Comparison of ENCODE assay signal across 11 cellular contexts in the genomic region with DNA sequence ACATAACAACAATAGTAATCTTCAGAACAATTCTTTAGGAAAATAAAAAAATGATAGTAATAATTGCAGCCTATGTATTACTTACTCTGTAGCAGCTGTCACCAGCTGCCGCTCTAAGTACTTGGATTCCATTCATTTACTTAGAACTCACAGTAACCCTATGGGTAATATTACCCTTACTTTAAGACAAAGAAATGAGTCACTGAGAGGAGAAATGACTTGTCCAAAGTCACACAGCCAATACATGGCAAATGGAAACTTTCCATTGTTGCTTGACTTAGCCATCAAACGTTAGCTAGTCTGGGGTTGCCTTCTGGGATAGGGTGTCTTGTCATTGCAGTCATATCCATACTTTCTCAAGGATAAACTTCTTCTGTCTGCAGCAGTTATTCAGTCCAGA. TPM values are rescaled to one million over a fixed set of nuclear protein-coding genes. Genes with fewer than 3 reads are reported as not detected.
DNase-seq lines count a peak whose midpoint lies in the region; ATAC-seq, FAIRE-seq and TF ChIP-seq lines count a peak whose summit lies in the region.
"Had no signal": no experiment of that assay in that cellular context is flagged by ENCODE, and none has a peak within 500 bp of the region (broad histone marks: within the 10 kb centered on the region; RNA-seq: fewer than 3 reads in every experiment).

No MANE protein-coding gene starts in this region.

- TF ChIP-seq CTCF in GM12865 (IDR thresholded peaks at IDR 0.05; ENCODE audit: insufficient read depth, low read depth, low read length, missing control alignments) (no peak), GM20000 (IDR thresholded peaks at IDR 0.05; ENCODE audit: extremely low read depth, missing control alignments) (no peak), GM12878 (IDR thresholded peaks at IDR 0.05 in 2 of 3, conservative IDR thresholded peaks at IDR 0.05 in 1 of 3; ENCODE audit: control insufficient read depth in 2 of 3, extremely low read depth in 1 of 3, insufficient read depth in 1 of 3, low read depth in 3 of 3, low read length in 3 of 3) (no peak), lower leg skin (IDR thresholded peaks at IDR 0.05) (no peak)

- H3K4me3 ChIP-seq in GM12865 (ENCODE audit: low read depth, low read length), result no peak overlapping the region
- H3K4me3 ChIP-seq in GM12878, result no peak overlapping the region
- H3K4me3 ChIP-seq in lower leg skin (ENCODE audit: low read depth, poor library complexity, severe bottlenecking), result no peak overlapping the region

- H3K4me1 ChIP-seq in GM12878 (ENCODE audit: control insufficient read depth, insufficient read depth, low read length), result peaks cover 24% of the 10 kb centered on the region

- H3K27me3 ChIP-seq in GM12878 (replicated peaks in 1 of 2; ENCODE audit: control insufficient read depth in 2 of 2, insufficient read depth in 2 of 2, low read length in 1 of 2), result no peaks in the 10 kb centered on the region
- H3K27me3 ChIP-seq: cardiac muscle cell had no signal

- no peaks in the 10 kb centered on the region for H3K9me3 ChIP-seq in GM12878 (replicated peaks; ENCODE audit: control insufficient read depth, insufficient read depth, low read length)

- peak; percentile 77 for DNase-seq in GM12865 (ENCODE audit: low read depth)
- peak; percentile 39 for DNase-seq in GM20000 (ENCODE audit: low spot score)
- DNase-seq in GM12878 (ENCODE audit: low read depth, low spot score), result peak; percentile 65
- DNase-seq in NOMO-1 treated with DMSO at 0.1 percent for 48 hours (lab: John Stamatoyannopoulos, UW; ENCODE audit: unreplicated experiment), result no peak
- no peak for DNase-seq in occipital lobe (lab: John Stamatoyannopoulos, UW)
- no peak for DNase-seq in NCI-H1436 (lab: John Stamatoyannopoulos, UW)
- DNase-seq in lower leg skin (ENCODE audit: low spot score in 2 of 2), result no peak
- DNase-seq: SHP77 had no signal

- in situ Hi-C loops in GM12878 (cut with MboI), result loop anchor here (10.0 kb wide), 1 partner anchor 215 kb away; a partner anchor contains a TSS

- POLR2A ChIA-PET in GM12878 (lab: Charles Lee), result interaction anchor here (0.6 to 3.2 kb wide), 3 partner anchors 11 to 654 kb away, joined by 3 to 22 read pairs (median 3); a partner anchor contains a TSS

- H3K4me2 ChIP-seq in GM12878 (ENCODE audit: control insufficient read depth, insufficient read depth), result peak overlapping the region; percentile 96; the same call in 1 of the 2 replicates

- TSS peak; percentile 48 for BruUV-seq in GM12878 (replicated peaks; lab: Mats Ljungman, UMichigan)

- SMC1A ChIA-PET in GM12878 (lab: Charles Lee; ENCODE audit: uncharacterized antibody, unreplicated experiment), result interaction anchor here (0.7 to 5.6 kb wide), 5 partner anchors 12 to 40 kb away, joined by 3 to 58 read pairs (median 6); no protein-coding TSS in a partner anchor

- TF ChIP-seq EP300 in GM12878 (IDR thresholded peaks at IDR 0.05; ENCODE audit: borderline replicate concordance in 1 of 2, control insufficient read depth in 1 of 2, low read depth in 2 of 2, low read length in 2 of 2), result peak; percentile 61 to 73; a peak in 2 of 4 replicates

- H3K79me2 ChIP-seq in GM12878 (ENCODE audit: control insufficient read depth, insufficient read depth, low read length), result peaks cover 68% of the 10 kb centered on the region

- TF ChIP-seq POLR2A in GM12878 (IDR thresholded peaks at IDR 0.05; ENCODE audit: low read depth, low read length) (no peak), lower leg skin (IDR thresholded peaks at IDR 0.05) (no peak)

- no peak overlapping the region for H2AFZ ChIP-seq in GM12878 (ENCODE audit: control insufficient read depth, low read depth, low read length)

- FAIRE-seq in GM12878 (lab: Jason Lieb, UNC), result peak; percentile 56
- FAIRE-seq: keratinocyte had no signal

- peak; percentile 61 for ATAC-seq in HG03342 (IDR thresholded peaks at IDR 0.05; ENCODE audit: unreplicated experiment)
- ATAC-seq in GM12878, result peak; percentile 65

- TF ChIP-seq RAD21 in GM12878 (IDR thresholded peaks at IDR 0.05; ENCODE audit: insufficient read depth, low read depth, low read length), result no peak

- CTCF ChIA-PET in GM12878 (lab: Yijun Ruan, JAX), result interaction anchor here (0.6 to 1.6 kb wide), 4 partner anchors 40 to 538 kb away, joined by 3 to 4 read pairs (median 4); no protein-coding TSS in a partner anchor

- H3K27ac ChIP-seq in GM12878 (ENCODE audit: control insufficient read depth, insufficient read depth), result peak overlapping the region; percentile 4; the same call in 1 of the 2 replicates

- WGBS in GM12878 (ENCODE audit: insufficient coverage, insufficient replicate concordance, low lambda C conversion rate, missing lambda C conversion rate), result 0% methylated on average over 2 of the region's 2 CpGs
- 63 to 73% methylated on average over 2 of the region's 2 CpGs for WGBS in lower leg skin, 2 donors

- H4K20me1 ChIP-seq in GM12878 (ENCODE audit: control insufficient read depth, insufficient read depth), result peaks cover 3% of the 10 kb centered on the region; the same call in 1 of the 2 replicates

- H3K36me3 ChIP-seq in GM12878 (ENCODE audit: control insufficient read depth in 2 of 2, insufficient read depth in 2 of 2, low read length in 1 of 2), result no peaks in the 10 kb centered on the region
- H3K36me3 ChIP-seq: cardiac muscle cell had no signal

- no peak overlapping the region for H3K9ac ChIP-seq in GM12878 (ENCODE audit: control insufficient read depth, insufficient read depth, low read length)

- RAD21 ChIA-PET in GM12878 (lab: Charles Lee; ENCODE audit: unreplicated experiment), result interaction anchor here (0.7 to 2.0 kb wide), 6 partner anchors 11 to 168 kb away, joined by 3 to 4 read pairs (median 4); no protein-coding TSS in a partner anchor

- intact Hi-C loops in GM12878 (cut with micrococcal nuclease; ENCODE audit: unreplicated experiment), result loop anchor here (2.0 kb wide), 2 partner anchors 17 to 213 kb away; a partner anchor contains a TSS
- intact Hi-C loops in lower leg skin (cut with DNase I; ENCODE audit: low total_unique reads), result no loop called here

TF ChIP-seq in GM12878, 131 proteins besides CTCF, POLR2A, EP300 and RAD21 (continues in another document):
- TF ChIP-seq ZZZ3 (IDR thresholded peaks at IDR 0.05; ENCODE audit: control insufficient read depth, insufficient read length, low read depth) (no peak), RFX5 (IDR thresholded peaks at IDR 0.05; ENCODE audit: low read depth, low read length) (no peak), HDAC6 (IDR thresholded peaks at IDR 0.05; ENCODE audit: unreplicated experiment) (no peak), IRF4 (IDR thresholded peaks at IDR 0.05; ENCODE audit: low read depth, low read length) (peak; percentile 88), TCF12 (IDR thresholded peaks at IDR 0.05; ENCODE audit: low read depth, low read length) (peak; percentile 80; the same call in 1 of the 2 replicates), KLF5 (IDR thresholded peaks at IDR 0.05; ENCODE audit: partially characterized antibody) (no peak)
- TF ChIP-seq, protein P1, sequence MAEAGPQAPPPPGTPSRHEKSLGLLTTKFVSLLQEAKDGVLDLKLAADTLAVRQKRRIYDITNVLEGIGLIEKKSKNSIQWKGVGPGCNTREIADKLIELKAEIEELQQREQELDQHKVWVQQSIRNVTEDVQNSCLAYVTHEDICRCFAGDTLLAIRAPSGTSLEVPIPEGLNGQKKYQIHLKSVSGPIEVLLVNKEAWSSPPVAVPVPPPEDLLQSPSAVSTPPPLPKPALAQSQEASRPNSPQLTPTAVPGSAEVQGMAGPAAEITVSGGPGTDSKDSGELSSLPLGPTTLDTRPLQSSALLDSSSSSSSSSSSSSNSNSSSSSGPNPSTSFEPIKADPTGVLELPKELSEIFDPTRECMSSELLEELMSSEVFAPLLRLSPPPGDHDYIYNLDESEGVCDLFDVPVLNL (IDR thresholded peaks at IDR 0.05; ENCODE audit: low read depth, low read length), result no peak

RNA-seq across cellular contexts. Expression of a gene that starts 3.6 kb away (rescaled TPM):
- 18.2 and 19.4 TPM in 2 replicates for total RNA-seq in GM12878 (2013; cell fraction: nucleolus; rRNA removed)
- total RNA-seq in GM12878 (2014; rRNA removed), result 26.8 and 28.1 TPM in 2 replicates
- total RNA-seq in GM12878 (2014; rRNA removed; fragmentation: Illumina TruSeq; extraction: Trizol), result 23.6 and 25.3 TPM in 2 replicates
- total RNA-seq in GM12878 (2021), result 47.8 and 50.0 TPM in 2 replicates
- 13.3 TPM for polyA plus RNA-seq in GM12878 (2011; ENCODE audit: low read depth)
- 47.3 and 47.9 TPM in 2 replicates for polyA plus RNA-seq in GM12878 (2011; rRNA removed)
- 21.0 and 23.0 TPM in 2 replicates for polyA plus RNA-seq in GM12878 (2011; cell fraction: cytosol; rRNA removed)
- 10.0 and 14.8 TPM in 2 replicates for polyA plus RNA-seq in GM12878 (2011; cell fraction: nucleus; rRNA removed)
- polyA plus RNA-seq in GM12878 (2012), result 22.2 and 22.7 TPM in 2 replicates
- 43.9 and 48.5 TPM in 2 replicates for polyA plus RNA-seq in GM12878 (2014; fragmentation: Illumina TruSeq; extraction: Trizol)
- polyA plus RNA-seq in GM12878 (2014; fragmentation: Nextera tagmentation; extraction: Ambion mirVana), result 1 to 10 TPM; 6.5 to 7.7 TPM
- polyA plus RNA-seq in GM12878 (2014; rRNA removed), result 29.6 and 34.2 TPM in 2 replicates
- polyA plus RNA-seq in GM12878 (2016; fragmentation: Nextera tagmentation; extraction: Ambion mirVana), result 1 to 10 TPM; 3.6 to 5.0 TPM
- polyA minus RNA-seq in GM12878 (2011; rRNA and poly(A)+ RNA removed), result 59.8 and 67.7 TPM in 2 replicates
- polyA minus RNA-seq in GM12878 (2011; cell fraction: cytosol; rRNA and poly(A)+ RNA removed), result 8.8 and 17.6 TPM in 2 replicates
- polyA minus RNA-seq in GM12878 (2011; cell fraction: nucleus; rRNA and poly(A)+ RNA removed), result 7.0 and 12.2 TPM in 2 replicates
- 49.9 TPM for total RNA-seq in occipital lobe
- 10 to 100 TPM; 23.3 to 72.3 (median 26.7) TPM for total RNA-seq in lower leg skin

Comparison
In these comparisons a context has a peak if more than half of its experiments do, and no peak if none do; other contexts are left out.
1. DNase-seq: peak in GM12865 (single experiment), GM20000 (single experiment) and GM12878 (single experiment); none in NOMO-1 treated with DMSO at 0.1 percent for 48 hours (single experiment), occipital lobe (single experiment), NCI-H1436 (single experiment) and lower leg skin (0 of 2).